14 cellular contexts compared by ENCODE assay signal in the genomic region with DNA sequence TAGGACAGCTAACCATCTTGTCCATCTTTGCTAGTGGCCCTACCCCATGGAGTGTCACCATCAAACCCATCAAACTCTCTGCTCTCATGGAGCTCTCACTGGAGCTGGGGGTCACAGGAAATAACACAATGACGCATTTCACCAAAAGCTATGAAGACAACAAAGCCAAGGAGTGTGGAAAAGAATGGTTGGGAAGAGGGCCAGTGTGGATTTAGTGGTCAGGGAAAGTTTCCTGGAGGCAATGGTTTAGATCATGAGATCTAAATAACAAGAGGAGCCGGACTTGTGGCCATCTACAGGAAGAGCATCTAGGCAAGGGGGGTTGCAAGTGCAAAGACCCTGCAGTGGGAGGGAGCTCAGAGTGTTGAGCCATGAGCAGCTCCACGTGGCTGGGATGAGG.
DNase-seq lines count a peak whose midpoint lies in the region; ATAC-seq and TF ChIP-seq lines count a peak whose summit lies in the region.
"Had no signal": no experiment of that assay in that cellular context is flagged by ENCODE, and none has a peak within 500 bp of the region (broad histone marks: within the 10 kb centered on the region; RNA-seq: fewer than 3 reads in every experiment).

No MANE protein-coding gene starts in this region.

- no peaks in the 10 kb centered on the region for H4K20me1 ChIP-seq in PC-3 (ENCODE audit: low read length)

- no peaks in the 10 kb centered on the region for H3K9me2 ChIP-seq in PC-3 (replicated peaks; ENCODE audit: low read length)

- no peaks in the 10 kb centered on the region for H3F3A ChIP-seq in PC-3 (ENCODE audit: low read length, unreplicated experiment)

- H3K27me3 ChIP-seq in PC-3 (ENCODE audit: low read length): no peaks in the 10 kb centered on the region

- H3K4me3 ChIP-seq in PC-3 (ENCODE audit: low read length) (0 out of 2 replicates have a peak overlapping the region, but pooled peaks have one; percentile 17), fibroblast of villous mesenchyme (ENCODE audit: low read depth, low read length) (no peak overlapping the region)
- H3K4me3 ChIP-seq: GM12878, GM23338 had no signal

- H3K9me3 Mint-ChIP-seq in natural killer cell: peaks cover 2 to 9% of the 10 kb centered on the region in 2 donors

- H3K36me3 ChIP-seq in PC-3 (ENCODE audit: low read depth, low read length): peaks cover 6% of the 10 kb centered on the region; the same call in 1 of the 2 replicates

- H3K4me1 ChIP-seq in PC-3 (ENCODE audit: insufficient read depth, low read length): peaks cover 26% of the 10 kb centered on the region

- H3K79me2 ChIP-seq in PC-3 (ENCODE audit: low read length): no peaks in the 10 kb centered on the region

- intact Hi-C loops in PC-3 (cut with micrococcal nuclease) (no loop called here), natural killer cell (cut with micrococcal nuclease) (no loop called here)

- no peak overlapping the region for H3K27ac Mint-ChIP-seq in natural killer cell
- H3K27ac Mint-ChIP-seq: GM23338 had no signal

- DNase-seq in ELR (ENCODE audit: low read depth) (peak; percentile 84), PC-3 (peak; percentile 40), fibroblast of villous mesenchyme (ENCODE audit: low read depth) (peak; percentile 19), Ammon's horn (ENCODE audit: low spot score) (no peak), dedifferentiated amniotic fluid mesenchymal stem cell (ENCODE audit: extremely low spot score) (no peak), natural killer cell (no peak), NCI-H2107 treated with DMSO at 0.1 percent for 48 hours (lab: John Stamatoyannopoulos, UW; ENCODE audit: unreplicated experiment) (no peak)
- DNase-seq: NCI-H1092, NCI-H446 treated with DMSO at 0.1 percent for 48 hours, NCI-H82, RPMI8226 had no signal

- peak overlapping the region; percentile 57 for H3K4me2 ChIP-seq in PC-3 (ENCODE audit: low read length)
- H3K4me2 ChIP-seq: GM23338 had no signal

- CTCF ChIA-PET in PC-3 (lab: Charles Lee): no interaction called here

- H3K27me3 Mint-ChIP-seq in natural killer cell (ENCODE audit: low read depth in 2 of 2): peaks cover 6 to 17% of the 10 kb centered on the region in 2 donors

- BruUV-seq in PC-3 (replicated peaks; lab: Mats Ljungman, UMichigan): no TSS peak

- no peak overlapping the region for H3K4me3 Mint-ChIP-seq in natural killer cell
- H3K4me3 Mint-ChIP-seq: GM23338 had no signal

- peak overlapping the region; percentile 32; the same call in 1 of the 2 replicates for H3K9ac ChIP-seq in PC-3 (ENCODE audit: low read length)

- H2AFZ ChIP-seq in PC-3 (ENCODE audit: low read length): peak overlapping the region; percentile 61; the same call in 1 of the 2 replicates
- H2AFZ ChIP-seq: GM23338 had no signal

- no peaks in the 10 kb centered on the region for H3K4me1 Mint-ChIP-seq in natural killer cell

- ATAC-seq in PC-3 (no peak), natural killer cell (no peak)
- ATAC-seq: GM12878, GM23338 had no signal

- H3K27ac ChIP-seq in PC-3 (ENCODE audit: low read length): peak overlapping the region; percentile 80
- H3K27ac ChIP-seq: C4-2B had no signal

- peaks cover 23% of the 10 kb centered on the region for H3K9me3 ChIP-seq in PC-3 (ENCODE audit: low read length)

- H3K36me3 Mint-ChIP-seq in natural killer cell: peaks cover 10% of the 10 kb centered on the region

- TF ChIP-seq CTCF in PC-3 (conservative IDR thresholded peaks at IDR 0.05; ENCODE audit: low read depth, low read length) (no peak), fibroblast of villous mesenchyme (IDR thresholded peaks at IDR 0.05; ENCODE audit: insufficient read depth, low read depth, low read length) (no peak), natural killer cell (IDR thresholded peaks at IDR 0.05) (no peak)

- POLR2A ChIA-PET in PC-3 (lab: Charles Lee; ENCODE audit: unreplicated experiment): no interaction called here

Comparison
In these comparisons a context has a peak if more than half of its experiments do, and no peak if none do; other contexts are left out.
1. DNase-seq: peak in ELR (single experiment), PC-3 (single experiment) and fibroblast of villous mesenchyme (single experiment); none in Ammon's horn (single experiment), dedifferentiated amniotic fluid mesenchymal stem cell (single experiment), natural killer cell (single experiment) and NCI-H2107 treated with DMSO at 0.1 percent for 48 hours (single experiment).